Comparison of ENCODE assay signal across 28 cellular contexts in the genomic region with DNA sequence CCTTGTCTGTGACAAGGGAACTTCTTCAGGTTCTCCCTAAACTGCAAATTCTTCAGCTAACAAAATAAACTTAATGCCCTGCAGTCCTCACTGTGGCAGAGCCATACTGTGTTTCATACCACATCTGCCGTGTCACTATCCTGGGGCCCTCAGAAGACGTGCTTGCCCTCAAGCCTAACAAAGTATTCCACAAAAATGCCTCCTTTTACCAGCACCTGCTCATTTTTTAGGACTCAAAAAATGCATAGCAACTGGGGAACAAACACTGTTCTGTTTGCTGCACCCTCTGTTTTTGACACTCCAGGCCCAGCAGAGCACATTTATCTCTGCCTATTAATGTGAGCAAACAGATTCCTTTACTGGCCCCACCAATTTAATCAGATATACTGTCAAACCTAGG.
"Had no signal": no experiment of that assay in that cellular context is flagged by ENCODE, and none has a peak within 500 bp of the region (broad histone marks: within the 10 kb centered on the region; RNA-seq: fewer than 3 reads in every experiment).

No MANE protein-coding gene starts in this region.

- H3K36me3 Mint-ChIP-seq: activated CD4-positive, alpha-beta memory T cell treated with anti-CD3 and anti-CD28 coated beads for 36 hours; activated CD8-positive, alpha-beta memory T cell treated with anti-CD3 and anti-CD28 coated beads, Interleukin-2, amount 10 ng/mL, durations not matched to agents 7 days and 5 days; activated naive CD4-positive, alpha-beta T cell treated with anti-CD3 and anti-CD28 coated beads, Interleukin-2, amount 50 U/mL, for 24 hours; activated naive CD8-positive, alpha-beta T cell treated with anti-CD3 and anti-CD28 coated beads, Interleukin-2, amount 10 ng/mL, durations not matched to agents 7 days and 5 days; brain had no signal

- H3K27me3 ChIP-seq: ascending aorta, breast epithelium, cardiac muscle cell, colonic mucosa, heart left ventricle had no signal

- H3K36me3 ChIP-seq: ascending aorta, breast epithelium, cardiac muscle cell, colonic mucosa, heart left ventricle had no signal

- H3K27me3 Mint-ChIP-seq: activated CD4-positive, alpha-beta T cell treated with anti-CD3 and anti-CD28 coated beads, Interleukin-2, amount 10 ng/mL, durations not matched to agents 24 days and 14 days; activated CD8-positive, alpha-beta memory T cell treated with anti-CD3 and anti-CD28 coated beads, Interleukin-2, amount 10 ng/mL, durations not matched to agents 7 days and 5 days; activated naive CD4-positive, alpha-beta T cell treated with anti-CD3 and anti-CD28 coated beads, Interleukin-2, amount 50 U/mL, for 24 hours had no signal

- H3K27ac Mint-ChIP-seq: activated CD4-positive, alpha-beta memory T cell treated with anti-CD3 and anti-CD28 coated beads for 36 hours; activated CD4-positive, alpha-beta T cell treated with anti-CD3 and anti-CD28 coated beads for 36 hours; activated CD4-positive, alpha-beta T cell treated with anti-CD3 and anti-CD28 coated beads, Interleukin-2, amount 10 ng/mL, durations not matched to agents 24 days and 14 days; activated CD8-positive, alpha-beta memory T cell treated with anti-CD3 and anti-CD28 coated beads, Interleukin-2, amount 10 ng/mL, durations not matched to agents 7 days and 5 days; activated CD8-positive, alpha-beta T cell treated with anti-CD3 and anti-CD28 coated beads, Interleukin-2, amount 10 ng/mL, durations not matched to agents 7 days and 5 days; activated naive CD4-positive, alpha-beta T cell treated with anti-CD3 and anti-CD28 coated beads for 36 hours; activated naive CD4-positive, alpha-beta T cell treated with anti-CD3 and anti-CD28 coated beads, Interleukin-2, amount 50 U/mL, for 24 hours; activated naive CD8-positive, alpha-beta T cell treated with anti-CD3 and anti-CD28 coated beads, Interleukin-2, amount 10 ng/mL, durations not matched to agents 7 days and 5 days; activated T-helper 1 cell treated with anti-CD3 and anti-CD28 coated beads, Interleukin-12 subunit alpha, Interleukin-12 subunit beta, Interleukin-2, Interleukin-4 antibody, amounts not matched to agents 30 ng/mL and 10 ng/mL and 1 ng/mL, durations not matched to agents 14 hours and 24 hours and 36 hours; activated T-helper 2 cell treated with anti-CD3 and anti-CD28 coated beads, Interferon-gamma antibody, Interleukin-2, Interleukin-4, amounts not matched to agents 10 μg/mL and 5 μg/mL and 100 μg/mL, durations not matched to agents 14 hours and 24 hours and 36 hours; brain had no signal

- H3K4me3 ChIP-seq: ascending aorta, breast epithelium, cardiac muscle cell, colonic mucosa, heart left ventricle had no signal

- H3K4me1 ChIP-seq: ascending aorta, breast epithelium, colonic mucosa, heart left ventricle had no signal

- ATAC-seq: activated CD4-positive, alpha-beta T cell treated with anti-CD3 and anti-CD28 coated beads for 36 hours; activated CD8-positive, alpha-beta memory T cell treated with anti-CD3 and anti-CD28 coated beads, Interleukin-2, amount 10 ng/mL, durations not matched to agents 7 days and 5 days; activated CD8-positive, alpha-beta T cell treated with anti-CD3 and anti-CD28 coated beads, Interleukin-2, amount 10 ng/mL, durations not matched to agents 7 days and 5 days; esophagus mucosa; heart left ventricle had no signal

- H3K4me3 Mint-ChIP-seq: activated CD4-positive, alpha-beta memory T cell treated with anti-CD3 and anti-CD28 coated beads for 36 hours; activated CD4-positive, alpha-beta T cell treated with anti-CD3 and anti-CD28 coated beads for 36 hours; activated CD4-positive, alpha-beta T cell treated with anti-CD3 and anti-CD28 coated beads, Interleukin-2, amount 10 ng/mL, durations not matched to agents 24 days and 14 days; activated CD8-positive, alpha-beta memory T cell treated with anti-CD3 and anti-CD28 coated beads, Interleukin-2, amount 10 ng/mL, durations not matched to agents 7 days and 5 days; activated CD8-positive, alpha-beta T cell treated with anti-CD3 and anti-CD28 coated beads, Interleukin-2, amount 10 ng/mL, durations not matched to agents 7 days and 5 days; activated naive CD4-positive, alpha-beta T cell treated with anti-CD3 and anti-CD28 coated beads for 36 hours; activated naive CD4-positive, alpha-beta T cell treated with anti-CD3 and anti-CD28 coated beads, Interleukin-2, amount 50 U/mL, for 24 hours; activated naive CD8-positive, alpha-beta T cell treated with anti-CD3 and anti-CD28 coated beads, Interleukin-2, amount 10 ng/mL, durations not matched to agents 7 days and 5 days; activated T-helper 1 cell treated with anti-CD3 and anti-CD28 coated beads, Interleukin-12 subunit alpha, Interleukin-12 subunit beta, Interleukin-2, Interleukin-4 antibody, amounts not matched to agents 30 ng/mL and 10 ng/mL and 1 ng/mL, durations not matched to agents 14 hours and 24 hours and 36 hours; brain had no signal

- H3K9me3 ChIP-seq: ascending aorta, breast epithelium, colonic mucosa had no signal

- DNase-seq: activated CD4-positive, alpha-beta memory T cell treated with anti-CD3 and anti-CD28 coated beads for 36 hours; activated CD4-positive, alpha-beta T cell treated with anti-CD3 and anti-CD28 coated beads for 36 hours; activated CD4-positive, alpha-beta T cell treated with anti-CD3 and anti-CD28 coated beads, Interleukin-2, amount 10 ng/mL, durations not matched to agents 24 days and 14 days; activated CD4-positive, CD25-positive, alpha-beta regulatory T cell; activated CD4-positive, CD25-positive, alpha-beta regulatory T cell treated with anti-CD3 and anti-CD28 coated beads, Interleukin-2, amount 50 U/mL, for 72 hours; activated CD8-positive, alpha-beta memory T cell treated with anti-CD3 and anti-CD28 coated beads, Interleukin-2, amount 10 ng/mL, durations not matched to agents 7 days and 5 days; activated CD8-positive, alpha-beta memory T cell treated with anti-CD3 and anti-CD28 coated beads, Interleukin-2, amount 50 U/mL, for 4 hours; activated CD8-positive, alpha-beta T cell treated with anti-CD3 and anti-CD28 coated beads, Interleukin-2, amount 10 ng/mL, durations not matched to agents 7 days and 5 days; activated effector memory CD4-positive, alpha-beta T cell treated with anti-CD3 and anti-CD28 coated beads, Interleukin-2, amount 50 U/mL, for 16 hours; activated naive CD4-positive, alpha-beta T cell treated with anti-CD3 and anti-CD28 coated beads for 36 hours; activated naive CD8-positive, alpha-beta T cell treated with anti-CD3 and anti-CD28 coated beads, Interleukin-2, amount 10 ng/mL, durations not matched to agents 7 days and 5 days; activated T-cell treated with anti-CD3 and anti-CD28 coated beads, Interleukin-2, amount 50 U/mL, for 1 hour; activated T-cell treated with anti-CD3 and anti-CD28 coated beads, Interleukin-2, amount 50 U/mL, for 48 hours; central memory CD4-positive, alpha-beta T cell; cerebellar nuclear complex; colonic mucosa; effector CD8-positive, alpha-beta T cell; foreskin fibroblast; heart left ventricle; T-helper 2 cell had no signal

- H3K9me3 Mint-ChIP-seq: activated CD4-positive, alpha-beta memory T cell treated with anti-CD3 and anti-CD28 coated beads for 36 hours; activated CD4-positive, alpha-beta T cell treated with anti-CD3 and anti-CD28 coated beads, Interleukin-2, amount 10 ng/mL, durations not matched to agents 24 days and 14 days; activated naive CD4-positive, alpha-beta T cell treated with anti-CD3 and anti-CD28 coated beads for 36 hours; activated naive CD4-positive, alpha-beta T cell treated with anti-CD3 and anti-CD28 coated beads, Interleukin-2, amount 50 U/mL, for 24 hours; activated naive CD8-positive, alpha-beta T cell treated with anti-CD3 and anti-CD28 coated beads, Interleukin-2, amount 10 ng/mL, durations not matched to agents 7 days and 5 days; activated T-helper 1 cell treated with anti-CD3 and anti-CD28 coated beads, Interleukin-12 subunit alpha, Interleukin-12 subunit beta, Interleukin-2, Interleukin-4 antibody, amounts not matched to agents 30 ng/mL and 10 ng/mL and 1 ng/mL, durations not matched to agents 14 hours and 24 hours and 36 hours; activated T-helper 2 cell treated with anti-CD3 and anti-CD28 coated beads, Interferon-gamma antibody, Interleukin-2, Interleukin-4, amounts not matched to agents 10 μg/mL and 5 μg/mL and 100 μg/mL, durations not matched to agents 14 hours and 24 hours and 36 hours had no signal

- H3K27ac ChIP-seq: ascending aorta, breast epithelium, cardiac muscle cell, colonic mucosa, heart left ventricle had no signal

- H3K4me1 Mint-ChIP-seq: activated CD4-positive, alpha-beta T cell treated with anti-CD3 and anti-CD28 coated beads for 36 hours; activated CD4-positive, alpha-beta T cell treated with anti-CD3 and anti-CD28 coated beads, Interleukin-2, amount 10 ng/mL, durations not matched to agents 24 days and 14 days; activated CD8-positive, alpha-beta memory T cell treated with anti-CD3 and anti-CD28 coated beads, Interleukin-2, amount 10 ng/mL, durations not matched to agents 7 days and 5 days; activated naive CD4-positive, alpha-beta T cell treated with anti-CD3 and anti-CD28 coated beads, Interleukin-2, amount 50 U/mL, for 24 hours; activated naive CD8-positive, alpha-beta T cell treated with anti-CD3 and anti-CD28 coated beads, Interleukin-2, amount 10 ng/mL, durations not matched to agents 7 days and 5 days had no signal
